In genomic region chr7:35697414-35698175, GRCh38 we compare ENCODE assay signal across 13 cellular contexts. TPM values are rescaled to one million over a fixed set of nuclear protein-coding genes. Genes with fewer than 3 reads are reported as not detected.
DNase-seq lines count a peak whose midpoint lies in the region; TF ChIP-seq lines count a peak whose summit lies in the region.
"Had no signal": no experiment of that assay in that cellular context is flagged by ENCODE, and none has a peak within 500 bp of the region (broad histone marks: within the 10 kb centered on the region; RNA-seq: fewer than 3 reads in every experiment).

No MANE protein-coding gene starts in this region.

- no peak for TF ChIP-seq CTCF in nephron (IDR thresholded peaks at IDR 0.05; ENCODE audit: unreplicated experiment in 3 of 3)

- no peaks in the 10 kb centered on the region for H3K9me3 Mint-ChIP-seq in dendritic cell treated with granulocyte-macrophage colony-stimulating factor and Interleukin-4, amounts not matched to agents 40 ng/mL and 50 ng/mL, for 4 days
- H3K9me3 Mint-ChIP-seq in nephron, result no peaks in the 10 kb centered on the region
- H3K9me3 Mint-ChIP-seq: activated naive CD4-positive, alpha-beta T cell treated with anti-CD3 and anti-CD28 coated beads, Interleukin-2, amount 10 ng/mL, durations not matched to agents 7 days and 5 days had no signal

- peak overlapping the region; percentile 99 for H3K27ac Mint-ChIP-seq in dendritic cell treated with granulocyte-macrophage colony-stimulating factor and Interleukin-4, amounts not matched to agents 40 ng/mL and 50 ng/mL, for 4 days
- H3K27ac Mint-ChIP-seq in nephron, result peak overlapping the region; percentile 25 to 88 (median 61)
- H3K27ac Mint-ChIP-seq: activated naive CD4-positive, alpha-beta T cell treated with anti-CD3 and anti-CD28 coated beads, Interleukin-2, amount 10 ng/mL, durations not matched to agents 7 days and 5 days had no signal

- no peak overlapping the region for H3K4me3 Mint-ChIP-seq in dendritic cell treated with granulocyte-macrophage colony-stimulating factor and Interleukin-4, amounts not matched to agents 40 ng/mL and 50 ng/mL, for 4 days
- H3K4me3 Mint-ChIP-seq in nephron, result peak overlapping the region in 2 of 3 experiments; percentile 98 to 99

- peaks cover 31% of the 10 kb centered on the region for H3K4me1 Mint-ChIP-seq in dendritic cell treated with granulocyte-macrophage colony-stimulating factor and Interleukin-4, amounts not matched to agents 40 ng/mL and 50 ng/mL, for 4 days (ENCODE audit: low read depth)
- H3K4me1 Mint-ChIP-seq in nephron, result peaks cover 46% of the 10 kb centered on the region

- intact Hi-C loops in dendritic cell treated with granulocyte-macrophage colony-stimulating factor and Interleukin-4, amounts not matched to agents 40 ng/mL and 50 ng/mL, for 4 days (cut with micrococcal nuclease), result loop anchor here (5.0 kb wide), 1 partner anchor 35 kb away; no protein-coding TSS in a partner anchor

- H3K27me3 Mint-ChIP-seq in dendritic cell treated with granulocyte-macrophage colony-stimulating factor and Interleukin-4, amounts not matched to agents 40 ng/mL and 50 ng/mL, for 4 days, result no peaks in the 10 kb centered on the region
- no peaks in the 10 kb centered on the region for H3K27me3 Mint-ChIP-seq in nephron (ENCODE audit: low read depth)
- H3K27me3 Mint-ChIP-seq: activated naive CD4-positive, alpha-beta T cell treated with anti-CD3 and anti-CD28 coated beads, Interleukin-2, amount 10 ng/mL, durations not matched to agents 7 days and 5 days had no signal

- DNase-seq in Daoy (ENCODE audit: low read depth), result peak; percentile 60
- DNase-seq in LoVo (ENCODE audit: low spot score), result peak; percentile 30
- DNase-seq in GM19238 (ENCODE audit: insufficient read length, low spot score), result no peak
- DNase-seq in NOMO-1 treated with DMSO at 0.1 percent for 48 hours (lab: John Stamatoyannopoulos, UW; ENCODE audit: unreplicated experiment), result no peak
- no peak for DNase-seq in NAMALWA (ENCODE audit: low spot score)
- DNase-seq in ureter (ENCODE audit: low spot score), result no peak
- DNase-seq: activated naive CD4-positive, alpha-beta T cell treated with anti-CD3 and anti-CD28 coated beads, Interleukin-2, amount 10 ng/mL, durations not matched to agents 7 days and 5 days; DND-41; NCI-H1105 treated with DMSO at 0.1 percent for 48 hours; stimulated activated CD4-positive, alpha-beta T cell treated with anti-CD3 and anti-CD28 coated beads, Interleukin-12 subunit alpha, Interleukin-12 subunit beta, amount 100 ng/mL, for 4 hours; stimulated activated naive CD4-positive, alpha-beta T cell had no signal

- peaks cover 35% of the 10 kb centered on the region for H3K36me3 Mint-ChIP-seq in dendritic cell treated with granulocyte-macrophage colony-stimulating factor and Interleukin-4, amounts not matched to agents 40 ng/mL and 50 ng/mL, for 4 days (ENCODE audit: low read depth)
- peaks cover 15% of the 10 kb centered on the region for H3K36me3 Mint-ChIP-seq in nephron (ENCODE audit: low read depth)

RNA-seq across cellular contexts. Expression of gene HERPUD2, which starts 2.7 kb away (rescaled TPM):
- total RNA-seq in Daoy (2014; rRNA removed; shearing (Covaris generic)), result 17.1 and 20.9 TPM in 2 replicates
- total RNA-seq in ureter, result 36.8 TPM

Comparison
In these comparisons a context has a peak if more than half of its experiments do, and no peak if none do; other contexts are left out.
1. DNase-seq: peak in Daoy (single experiment) and LoVo (single experiment); none in GM19238 (single experiment), NOMO-1 treated with DMSO at 0.1 percent for 48 hours (single experiment), NAMALWA (single experiment) and ureter (single experiment).